In the genomic region with DNA sequence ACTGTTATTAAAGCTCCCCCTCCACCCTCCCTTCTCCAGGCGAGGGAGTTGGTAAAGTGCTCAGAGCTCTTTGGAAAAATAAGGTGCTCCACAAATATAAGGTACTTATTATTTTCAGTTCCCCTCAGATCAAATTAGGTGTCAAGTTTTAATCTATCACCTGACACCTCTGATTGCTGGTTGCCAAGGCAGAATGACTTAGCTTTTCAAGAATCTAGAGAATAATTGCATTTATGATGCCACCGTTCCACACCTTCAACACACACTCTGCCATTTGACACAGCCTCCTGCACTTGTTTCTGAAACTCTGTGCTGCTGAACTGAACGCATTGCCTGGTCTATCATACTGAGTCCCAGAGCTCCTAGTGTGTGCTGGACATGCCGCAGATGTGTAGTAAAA, we compare ENCODE assay signal across 18 cellular contexts.
A peak's percentile ranks its signal among the peaks of the same experiment; 100 is the strongest.
DNase-seq lines count a peak whose midpoint lies in the region; ATAC-seq lines count a peak whose summit lies in the region.
"Had no signal": no experiment of that assay in that cellular context is flagged by ENCODE, and none has a peak within 500 bp of the region (broad histone marks: within the 10 kb centered on the region; RNA-seq: fewer than 3 reads in every experiment).

No MANE protein-coding gene starts in this region.

- H3K4me1 ChIP-seq in GM23248 (ENCODE audit: insufficient read depth) = no peaks in the 10 kb centered on the region
- H3K4me1 ChIP-seq: A549, Caco-2 had no signal

- H3K9me3 ChIP-seq in GM23248 (ENCODE audit: low read depth) = no peaks in the 10 kb centered on the region
- H3K9me3 ChIP-seq: A549, Caco-2 had no signal

- no peak for ATAC-seq in GM21619 (IDR thresholded peaks at IDR 0.05; ENCODE audit: unreplicated experiment)
- ATAC-seq: A549, HCT116 had no signal

- H3K27me3 ChIP-seq in GM23248 (replicated peaks; ENCODE audit: insufficient read depth) = no peaks in the 10 kb centered on the region

- no peaks in the 10 kb centered on the region for H3K36me3 ChIP-seq in GM23248 (ENCODE audit: low read depth)

- DNase-seq in NCI-H1417 (lab: John Stamatoyannopoulos, UW) (peak in 2 of 3 experiments; percentile 20 to 76), NCI-H1417 treated with DMSO at 0.1 percent for 48 hours (lab: John Stamatoyannopoulos, UW) (no peak), NCI-H2227 (lab: John Stamatoyannopoulos, UW; ENCODE audit: unreplicated experiment) (peak; percentile 84), caudate nucleus (lab: John Stamatoyannopoulos, UW) (peak in 13 of 61 donors; percentile 19 to 83 (median 38)), posterior vena cava (ENCODE audit: low spot score) (peak; percentile 1), GM23248 (no peak)
- DNase-seq: AML-193; Caco-2; CD4-positive, alpha-beta T cell; GOT3; H7; HFFc6 had no signal

- no peaks in the 10 kb centered on the region for H3K79me2 ChIP-seq in GM23248 (ENCODE audit: insufficient read depth)

- no peak overlapping the region for H3K9ac ChIP-seq in GM23248

- 85 to 94% methylated on average over 4 of the region's 4 CpGs for WGBS in GM23248 (ENCODE audit: low coverage in 1 of 2, low lambda C conversion rate in 2 of 2, missing lambda C conversion rate in 2 of 2), 2 experiments

- in situ Hi-C loops in GM23248 (cut with MboI) = no loop called here

- H4K20me1 ChIP-seq in GM23248 (ENCODE audit: insufficient read depth) = no peaks in the 10 kb centered on the region

- H3K27ac ChIP-seq in caudate nucleus (ENCODE audit: low read depth, low read length) = peak overlapping the region; percentile 80
- H3K27ac ChIP-seq in GM23248 = no peak overlapping the region
- H3K27ac ChIP-seq: 22Rv1, A549, C4-2B, HL-60 had no signal

- H3K9me2 ChIP-seq in GM23248 (ENCODE audit: insufficient read depth) = no peaks in the 10 kb centered on the region

- H3K4me2 ChIP-seq in GM23248 (ENCODE audit: unreplicated experiment) = no peak overlapping the region
- H3K4me2 ChIP-seq: A549 had no signal

- no peaks in the 10 kb centered on the region for H3F3A ChIP-seq in GM23248 (ENCODE audit: insufficient read depth)

- H3K4me3 ChIP-seq in GM23248 = no peak overlapping the region
- H3K4me3 ChIP-seq: A549 had no signal

- no peak overlapping the region for H2AFZ ChIP-seq in GM23248

- intact Hi-C loops in posterior vena cava (cut with DNase I) = no loop called here

Comparison
In these comparisons a context has a peak if more than half of its experiments do, and no peak if none do; other contexts are left out.
1. DNase-seq: peak in NCI-H1417 (2 of 3), NCI-H2227 (single experiment) and posterior vena cava (single experiment); none in NCI-H1417 treated with DMSO at 0.1 percent for 48 hours (single experiment) and GM23248 (single experiment).